Comparison of ENCODE assay signal across 23 cellular contexts in the genomic region with DNA sequence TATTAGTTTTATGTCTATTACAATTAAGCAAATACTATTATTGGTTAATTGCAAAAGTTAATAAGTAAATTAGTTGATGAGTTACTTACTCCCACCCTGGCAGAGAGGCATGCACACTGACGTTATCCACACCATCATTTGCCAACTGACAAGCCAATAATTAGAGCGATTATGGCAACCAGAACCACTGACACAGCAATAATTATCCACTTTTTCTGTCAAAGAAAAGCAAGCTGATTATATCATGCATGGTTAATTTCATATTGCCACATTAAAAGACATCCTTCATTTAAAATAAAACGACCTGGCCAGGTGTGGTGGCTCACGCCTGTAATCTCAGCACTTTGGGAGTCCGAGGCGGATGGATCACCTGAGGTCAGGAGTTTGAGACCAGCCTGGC. TPM values are rescaled to one million over a fixed set of nuclear protein-coding genes. Genes with fewer than 3 reads are reported as not detected.
A peak's percentile ranks its signal among the peaks of the same experiment; 100 is the strongest.
DNase-seq lines count a peak whose midpoint lies in the region; ATAC-seq, FAIRE-seq and TF ChIP-seq lines count a peak whose summit lies in the region.
"Had no signal": no experiment of that assay in that cellular context is flagged by ENCODE, and none has a peak within 500 bp of the region (broad histone marks: within the 10 kb centered on the region; RNA-seq: fewer than 3 reads in every experiment).

No MANE protein-coding gene starts in this region.

- H3K4me1 Mint-ChIP-seq in immature natural killer cell, result peaks cover 10 to 14% of the 10 kb centered on the region in 2 donors

- TF ChIP-seq POLR2A in GM12891 (IDR thresholded peaks at IDR 0.05; ENCODE audit: low read depth, low read length), result no peak

- no peaks in the 10 kb centered on the region for H4K20me1 ChIP-seq in osteoblast (ENCODE audit: insufficient read depth, low read length)

- H3K9me3 Mint-ChIP-seq in immature natural killer cell, result no peaks in the 10 kb centered on the region
- H3K9me3 Mint-ChIP-seq: CD8-positive, alpha-beta T cell; IgD-negative memory B cell had no signal

- peaks cover 54% of the 10 kb centered on the region for H3K36me3 ChIP-seq in osteoblast (ENCODE audit: insufficient read depth, low read length)

- no peak for FAIRE-seq in GM12891 (lab: Jason Lieb, UNC)
- FAIRE-seq: G401.6, GM18507, HTR-8/SVneo had no signal

- H3K27ac Mint-ChIP-seq in immature natural killer cell, result peak overlapping the region in 5 of 6 donors; percentile 6 to 69 (median 35)

- no peak overlapping the region for H3K4me2 ChIP-seq in osteoblast (ENCODE audit: insufficient read depth, low read length)

- no peaks in the 10 kb centered on the region for H3K27me3 ChIP-seq in osteoblast (ENCODE audit: insufficient read depth, low read length)
- H3K27me3 ChIP-seq: BLaER1 treated with 17β-estradiol and CSF1 and Interleukin-3, amounts not matched to agents 10 nM and 100 nM had no signal

- no peaks in the 10 kb centered on the region for H3K9me3 ChIP-seq in osteoblast (ENCODE audit: low read depth, low read length)
- H3K9me3 ChIP-seq: BLaER1 treated with 17β-estradiol and CSF1 and Interleukin-3, amounts not matched to agents 10 nM and 100 nM had no signal

- H3K4me3 Mint-ChIP-seq in immature natural killer cell, result no peak overlapping the region

- no peak for ATAC-seq in GM18858 (IDR thresholded peaks at IDR 0.05; ENCODE audit: unreplicated experiment)
- ATAC-seq: HCT116 had no signal

- peaks cover 0 to 2% (median 0%) of the 10 kb centered on the region in 3 donors for H3K27me3 Mint-ChIP-seq in immature natural killer cell (ENCODE audit: low read depth in 3 of 3)
- H3K27me3 Mint-ChIP-seq: IgD-negative memory B cell had no signal

- no peak overlapping the region for H3K27ac ChIP-seq in osteoblast (ENCODE audit: low read depth, low read length)
- H3K27ac ChIP-seq: 22Rv1 had no signal

- no peak for TF ChIP-seq CTCF in osteoblast (IDR thresholded peaks at IDR 0.05; ENCODE audit: extremely low read depth, low read depth, low read length)

- peak; percentile 27 for DNase-seq in NCI-H1105 treated with DMSO at 0.1 percent for 48 hours (lab: John Stamatoyannopoulos, UW)
- no peak for DNase-seq in NCI-H1105 (lab: John Stamatoyannopoulos, UW)
- peak; percentile 13 for DNase-seq in COR-L47 (lab: John Stamatoyannopoulos, UW)
- peak; percentile 77 for DNase-seq in NCI-H69 (lab: John Stamatoyannopoulos, UW)
- DNase-seq in immature natural killer cell, result no peak
- DNase-seq in GM12891 (ENCODE audit: insufficient read length, low spot score), result no peak
- no peak for DNase-seq in osteoblast (ENCODE audit: insufficient read length, low spot score, missing footprints)
- DNase-seq: CD8-positive, alpha-beta T cell; GOT3; Karpas-422; MV-4-11; NCI-H1694; NCI-H2171 treated with DMSO at 0.1 percent for 48 hours; NCI-H524 treated with DMSO at 0.1 percent for 48 hours; Right ventricle myocardium superior had no signal

- no peak overlapping the region for H2AFZ ChIP-seq in osteoblast (ENCODE audit: low read length)

- no peak overlapping the region for H3K4me3 ChIP-seq in osteoblast (ENCODE audit: insufficient read depth, low read length)
- H3K4me3 ChIP-seq: BLaER1 treated with 17β-estradiol and CSF1 and Interleukin-3, amounts not matched to agents 10 nM and 100 nM had no signal

- H3K79me2 ChIP-seq in osteoblast (ENCODE audit: insufficient read depth, low read length), result no peaks in the 10 kb centered on the region

- no peaks in the 10 kb centered on the region for H3K4me1 ChIP-seq in osteoblast (ENCODE audit: insufficient read depth, low read length)

- peaks cover 19 to 35% (median 20%) of the 10 kb centered on the region in 3 donors for H3K36me3 Mint-ChIP-seq in immature natural killer cell

TF ChIP-seq in GM12891, 5 proteins besides CTCF, POLR2A, EP300 and RAD21:
- TF ChIP-seq POLR2AphosphoS5 (IDR thresholded peaks at IDR 0.05; ENCODE audit: low read depth, low read length), result no peak
- no peak for TF ChIP-seq SPI1 (IDR thresholded peaks at IDR 0.05; ENCODE audit: low read depth, low read length)
- no peak for TF ChIP-seq PAX5 (IDR thresholded peaks at IDR 0.05; ENCODE audit: insufficient read depth, low read length, severe bottlenecking)
- TF ChIP-seq POU2F2 (IDR thresholded peaks at IDR 0.05; ENCODE audit: low read depth, low read length), result no peak
- TF ChIP-seq TAF1 (IDR thresholded peaks at IDR 0.05; ENCODE audit: low read depth, low read length), result no peak

RNA-seq across cellular contexts. Expression of a gene that starts 43.1 kb away (rescaled TPM):
- polyA plus RNA-seq in immature natural killer cell, result 1 to 10 TPM; 3.3 to 5.8 (median 3.6) TPM
- 3.3 TPM for polyA plus RNA-seq in GM12891 (2012; ENCODE audit: low read depth, missing spikeins)
- 31.2 and 43.8 TPM in 2 replicates for total RNA-seq in osteoblast

Comparison
In these comparisons a context has a peak if more than half of its experiments do, and no peak if none do; other contexts are left out.
1. DNase-seq: peak in NCI-H1105 treated with DMSO at 0.1 percent for 48 hours (single experiment), COR-L47 (single experiment) and NCI-H69 (single experiment); none in NCI-H1105 (single experiment), immature natural killer cell (0 of 3), GM12891 (single experiment) and osteoblast (single experiment).